Comparison of ENCODE assay signal across 8 cellular contexts in genomic region chr17:39980402-39981206, GRCh38. TPM values are rescaled to one million over a fixed set of nuclear protein-coding genes. Genes with fewer than 3 reads are reported as not detected.
DNase-seq lines count a peak whose midpoint lies in the region; ATAC-seq and TF ChIP-seq lines count a peak whose summit lies in the region.

PSMD3 (plus strand) TSS chr17:39980807; CDS start chr17:39980971, 164 bp downstream.

- peaks cover 18 to 22% of the 10 kb centered on the region in 2 donors for H3K36me3 Mint-ChIP-seq in CD14-positive monocyte
- H3K36me3 Mint-ChIP-seq in activated CD4-positive, alpha-beta T cell treated with anti-CD3 and anti-CD28 coated beads, Interleukin-2, amount 10 ng/mL, durations not matched to agents 7 days and 5 days (ENCODE audit: low read depth): peaks cover 20% of the 10 kb centered on the region

- CTCF ChIA-PET in activated CD4-positive, alpha-beta T cell treated with anti-CD3 and anti-CD28 coated beads, Interleukin-2, amount 10 ng/mL, durations not matched to agents 7 days and 5 days (lab: Charles Lee): interaction anchor here (0.6 to 3.9 kb wide), 27 partner anchors 11 to 358 kb away, joined by 3 to 35 read pairs (median 4); partner anchors contain the start of genes CDC6, GSDMA, MED24 and MIEN1

- peak; percentile 73 for TF ChIP-seq CTCF in CD14-positive monocyte (IDR thresholded peaks at IDR 0.05)
- TF ChIP-seq CTCF in coronary artery (IDR thresholded peaks at IDR 0.05): peak; percentile 57

- peaks cover 25% of the 10 kb centered on the region for H3K4me1 Mint-ChIP-seq in CD14-positive monocyte
- H3K4me1 Mint-ChIP-seq in activated CD4-positive, alpha-beta T cell treated with anti-CD3 and anti-CD28 coated beads, Interleukin-2, amount 10 ng/mL, durations not matched to agents 7 days and 5 days: peaks cover 37% of the 10 kb centered on the region

- peak within 1 kb of the TSS; percentile 94 to 98 (median 96) for H3K27ac Mint-ChIP-seq in CD14-positive monocyte
- peak within 1 kb of the TSS; percentile 91 for H3K27ac Mint-ChIP-seq in activated CD4-positive, alpha-beta T cell treated with anti-CD3 and anti-CD28 coated beads, Interleukin-2, amount 10 ng/mL, durations not matched to agents 7 days and 5 days

- H3K9me3 Mint-ChIP-seq in CD14-positive monocyte: no peaks in the 10 kb centered on the region
- H3K9me3 Mint-ChIP-seq in activated CD4-positive, alpha-beta T cell treated with anti-CD3 and anti-CD28 coated beads, Interleukin-2, amount 10 ng/mL, durations not matched to agents 7 days and 5 days: no peaks in the 10 kb centered on the region

- H3K4me3 ChIP-seq in coronary artery: peak within 1 kb of the TSS; percentile 88

- H3K27me3 Mint-ChIP-seq in CD14-positive monocyte (ENCODE audit: low read depth in 3 of 3): peaks cover 0 to 2% (median 2%) of the 10 kb centered on the region in 3 donors
- peaks cover 9% of the 10 kb centered on the region for H3K27me3 Mint-ChIP-seq in activated CD4-positive, alpha-beta T cell treated with anti-CD3 and anti-CD28 coated beads, Interleukin-2, amount 10 ng/mL, durations not matched to agents 7 days and 5 days

- intact Hi-C loops in CD14-positive monocyte (cut with micrococcal nuclease) (loop anchor here (1.0 to 10.0 kb wide), 4 partner anchors 21 to 56 kb away; partner anchors contain the start of genes LRRC3C (in 2 of the 2) and ORMDL3 (in 2 of the 2)), left colon (cut with DNase I, micrococcal nuclease) (no loop called here)

- peak; percentile 98 for DNase-seq in CD14-positive monocyte (ENCODE audit: low spot score)
- DNase-seq in NCI-H69 (lab: John Stamatoyannopoulos, UW): peak; percentile 97
- DNase-seq in activated CD4-positive, alpha-beta T cell treated with anti-CD3 and anti-CD28 coated beads, Interleukin-2, amount 10 ng/mL, durations not matched to agents 7 days and 5 days: peak; percentile 99
- peak; percentile 99 for DNase-seq in coronary artery (ENCODE audit: low spot score)
- peak; percentile 98 to 99 for DNase-seq in left colon
- DNase-seq in stimulated activated CD4-positive, alpha-beta T cell treated with anti-CD3 and anti-CD28 coated beads, Interleukin-1b, Interleukin-23, amount 100 ng/mL, for 48 hours: peak; percentile 98

- ATAC-seq in GM19351 (IDR thresholded peaks at IDR 0.05; ENCODE audit: unreplicated experiment) (peak; percentile 91), HG03521 (IDR thresholded peaks at IDR 0.05; ENCODE audit: unreplicated experiment) (peak; percentile 89), left colon (peak; percentile 88)

- H3K4me3 Mint-ChIP-seq in CD14-positive monocyte: peak within 1 kb of the TSS; percentile 91 to 97
- peak within 1 kb of the TSS; percentile 94 for H3K4me3 Mint-ChIP-seq in activated CD4-positive, alpha-beta T cell treated with anti-CD3 and anti-CD28 coated beads, Interleukin-2, amount 10 ng/mL, durations not matched to agents 7 days and 5 days

- POLR2A ChIA-PET in activated CD4-positive, alpha-beta T cell treated with anti-CD3 and anti-CD28 coated beads, Interleukin-2, amount 10 ng/mL, durations not matched to agents 7 days and 5 days (lab: Charles Lee): interaction anchor here (0.6 to 1.0 kb wide), 6 partner anchors 19 to 1175 kb away, joined by 3 to 6 read pairs (median 4); no protein-coding TSS in a partner anchor

- peak within 1 kb of the TSS; percentile 65 to 89 for H3K27ac ChIP-seq in coronary artery

RNA-seq across cellular contexts. Expression of gene PSMD3, which starts in this region (rescaled TPM):
- polyA plus RNA-seq in CD14-positive monocyte: 10 to 100 TPM; 48.4 to 48.8 TPM
- 10 to 100 TPM; 88.4 to 94.9 TPM for total RNA-seq in activated CD4-positive, alpha-beta T cell treated with anti-CD3 and anti-CD28 coated beads, Interleukin-2, amount 10 ng/mL, durations not matched to agents 7 days and 5 days
- total RNA-seq in left colon: 100 to 1,000 TPM in 1 of 2 donors, 10 to 100 TPM in 1; 97.5 to 109 TPM

Comparison
In these comparisons a context has a peak if more than half of its experiments do, and no peak if none do; other contexts are left out.
1. Peak in every context shown above with its lines: DNase-seq, ATAC-seq, H3K4me3 ChIP-seq and H3K27ac ChIP-seq.
2. intact Hi-C loops: an anchor here in CD14-positive monocyte (1.0 to 10.0 kb wide); none called in left colon.